Comparison of ENCODE assay signal across 22 cellular contexts in genomic region chr2:238030422-238031155, GRCh38. TPM values are rescaled to one million over a fixed set of nuclear protein-coding genes. Genes with fewer than 3 reads are reported as not detected.
DNase-seq lines count a peak whose midpoint lies in the region; ATAC-seq, FAIRE-seq and TF ChIP-seq lines count a peak whose summit lies in the region.
"Had no signal": no experiment of that assay in that cellular context is flagged by ENCODE, and none has a peak within 500 bp of the region (broad histone marks: within the 10 kb centered on the region; RNA-seq: fewer than 3 reads in every experiment).

No MANE protein-coding gene starts in this region.

- no peaks in the 10 kb centered on the region for H3K9me3 Mint-ChIP-seq in natural killer cell
- H3K9me3 Mint-ChIP-seq: nephron had no signal

- no peaks in the 10 kb centered on the region for H3K27me3 Mint-ChIP-seq in natural killer cell (ENCODE audit: low read depth in 2 of 2)

- intact Hi-C loops in natural killer cell (cut with micrococcal nuclease) = no loop called here

- H3K4me1 Mint-ChIP-seq in natural killer cell = peaks cover 33 to 73% of the 10 kb centered on the region in 2 donors
- H3K4me1 Mint-ChIP-seq: nephron had no signal

- no peak overlapping the region for H3K4me3 Mint-ChIP-seq in natural killer cell
- H3K4me3 Mint-ChIP-seq: nephron had no signal

- H3K27ac Mint-ChIP-seq in natural killer cell = peak overlapping the region; percentile 77 to 82
- H3K27ac Mint-ChIP-seq: nephron had no signal

- no peak for FAIRE-seq in urothelium cell line (lab: Jason Lieb, UNC)
- FAIRE-seq: endometrium, pancreas, RCC 7860 had no signal

- H3K36me3 Mint-ChIP-seq in natural killer cell = peaks cover 6% of the 10 kb centered on the region

- DNase-seq in HuH-7 (ENCODE audit: low spot score) = peak; percentile 19
- peak; percentile 17 for DNase-seq in ecto neural progenitor cell (ENCODE audit: low spot score)
- no peak for DNase-seq in natural killer cell
- DNase-seq in urothelium cell line (ENCODE audit: low spot score) = no peak
- DNase-seq: activated CD4-positive, alpha-beta T cell treated with anti-CD3 and anti-CD28 coated beads, Interleukin-2, amount 50 U/mL, for 1 hour; activated CD8-positive, alpha-beta memory T cell treated with anti-CD3 and anti-CD28 coated beads, Interleukin-2, amount 50 U/mL, for 48 hours; activated naive CD4-positive, alpha-beta T cell; adrenal gland; heart left ventricle; left ventricle myocardium superior; midbrain; NCI-H1417; NCI-H2107; NK-92 treated with Interleukin-12 subunit alpha and Interleukin-12 subunit beta, amount 100 ng/mL, for 24 hours; pancreas had no signal

- TF ChIP-seq CTCF in GM12873 (IDR thresholded peaks at IDR 0.05; ENCODE audit: insufficient read depth, low read depth, low read length, missing control alignments) = peak; percentile 14
- no peak for TF ChIP-seq CTCF in natural killer cell (IDR thresholded peaks at IDR 0.05)

- ATAC-seq in natural killer cell (peak in 1 of 3 donors; percentile 40), GM18517 (IDR thresholded peaks at IDR 0.05; ENCODE audit: unreplicated experiment) (no peak), GM19467 (IDR thresholded peaks at IDR 0.05; ENCODE audit: unreplicated experiment) (no peak)
- ATAC-seq: heart left ventricle, left ventricle myocardium superior, pancreas, sciatic nerve had no signal

RNA-seq across cellular contexts. Expression of gene SCLY, which starts 30.2 kb away (rescaled TPM):
- total RNA-seq in natural killer cell = 10 to 100 TPM; 16.3 to 24.6 (median 20.1) TPM

Comparison
In these comparisons a context has a peak if more than half of its experiments do, and no peak if none do; other contexts are left out.
1. DNase-seq: peak in HuH-7 (single experiment) and ecto neural progenitor cell (single experiment); none in natural killer cell (single experiment) and urothelium cell line (single experiment).